In the genomic region with DNA sequence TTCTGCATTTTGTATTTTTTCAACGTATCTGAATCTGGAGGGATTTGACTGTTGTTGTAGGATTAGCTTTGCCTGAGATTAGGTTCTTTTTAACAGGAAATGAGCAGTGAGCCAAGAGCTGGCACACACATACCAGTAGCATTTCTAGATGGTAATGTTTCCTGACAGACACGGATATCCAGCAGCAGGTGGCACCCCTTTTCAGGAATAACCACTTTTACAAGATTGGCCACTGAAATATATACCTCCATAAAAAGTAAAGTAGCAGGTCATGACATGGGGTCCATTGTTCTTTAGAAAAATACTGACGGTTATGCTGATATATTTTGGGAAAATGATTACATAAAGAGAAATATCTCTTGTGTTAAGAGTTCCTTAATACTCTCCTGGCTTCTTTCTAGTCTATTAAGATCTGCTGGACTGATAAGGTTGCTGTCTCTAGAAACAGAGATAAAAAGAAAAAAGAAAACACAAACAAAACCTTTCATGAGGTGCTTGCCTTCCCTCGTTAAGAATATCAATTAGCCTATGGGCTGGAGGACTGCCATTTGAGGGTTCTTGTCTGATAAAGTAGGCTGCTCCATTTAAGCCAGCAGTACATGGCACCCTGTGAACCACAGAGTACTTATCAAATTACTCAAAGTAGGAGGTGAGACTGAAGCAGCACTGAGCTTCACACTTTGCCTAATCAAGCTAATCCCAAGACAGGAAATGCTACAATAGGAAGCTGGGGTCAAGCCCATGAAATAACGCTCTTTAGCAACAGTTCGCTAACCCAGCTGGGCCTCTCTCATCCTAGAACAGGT, we compare ENCODE assay signal across 15 cellular contexts.
DNase-seq lines count a peak whose midpoint lies in the region; ATAC-seq and TF ChIP-seq lines count a peak whose summit lies in the region.
"Had no signal": no experiment of that assay in that cellular context is flagged by ENCODE, and none has a peak within 500 bp of the region (broad histone marks: within the 10 kb centered on the region; RNA-seq: fewer than 3 reads in every experiment).

No MANE protein-coding gene starts in this region.

- H3K9me2 ChIP-seq in SK-N-SH, result no peaks in the 10 kb centered on the region

- no peaks in the 10 kb centered on the region for H3K9me3 ChIP-seq in SK-N-SH
- no peaks in the 10 kb centered on the region for H3K9me3 ChIP-seq in aorta (ENCODE audit: control insufficient read depth, low read length)
- H3K9me3 ChIP-seq: sigmoid colon, SJSA1, thoracic aorta had no signal

- ATAC-seq in SK-N-SH treated with all-trans-retinoic acid at 6 μM for 48 hours (no peak), aorta (ENCODE audit: low FRiP score) (no peak)

- no peak overlapping the region for H3K9ac ChIP-seq in SK-N-SH

- TF ChIP-seq CTCF in SK-N-SH (IDR thresholded peaks at IDR 0.05), result peak; percentile 15; the same call in 1 of the 2 replicates

- H3K4me3 ChIP-seq in SK-N-SH (ENCODE audit: low read depth in 2 of 2, low read length in 1 of 2) (no peak overlapping the region), aorta (ENCODE audit: low read length in 2 of 2) (no peak overlapping the region)
- H3K4me3 ChIP-seq: cardiac muscle cell, sigmoid colon, SJSA1, thoracic aorta had no signal

- TF ChIP-seq RAD21 in SK-N-SH (IDR thresholded peaks at IDR 0.05; ENCODE audit: low read length), result no peak

- POLR2A ChIA-PET in SK-N-SH (lab: Yijun Ruan, JAX), result no interaction called here

- H3K4me1 ChIP-seq in SK-N-SH (ENCODE audit: control insufficient read depth in 1 of 2, insufficient read depth in 2 of 2, low read depth in 1 of 2, low read length in 1 of 2), result peaks cover 0 to 15% of the 10 kb centered on the region in 2 experiments; a peak in 2 of 4 replicates
- H3K4me1 ChIP-seq in aorta (ENCODE audit: control insufficient read depth in 1 of 2, insufficient read depth in 2 of 2, low read length in 2 of 2), result peaks cover 0 to 10% of the 10 kb centered on the region in 2 donors

- peaks cover 18% of the 10 kb centered on the region for H3F3A ChIP-seq in SK-N-SH (replicated peaks; ENCODE audit: insufficient read depth)

- H4K20me1 ChIP-seq in SK-N-SH (ENCODE audit: insufficient read depth), result no peaks in the 10 kb centered on the region

- TF ChIP-seq EP300 in SK-N-SH (IDR thresholded peaks at IDR 0.05; ENCODE audit: borderline replicate concordance in 1 of 2, low read depth in 1 of 2, low read length in 1 of 2), result no peak

- H2AFZ ChIP-seq in SK-N-SH (ENCODE audit: low read depth), result no peak overlapping the region

- H3K36me3 ChIP-seq in SK-N-SH (replicated peaks in 1 of 2; ENCODE audit: control insufficient read depth in 1 of 2, insufficient read depth in 2 of 2, low read length in 1 of 2), result peaks cover 0 to 4% of the 10 kb centered on the region in 2 experiments
- H3K36me3 ChIP-seq in aorta (ENCODE audit: control insufficient read depth in 1 of 2, insufficient read depth in 2 of 2, low read length in 1 of 2), result peaks cover 2 to 3% of the 10 kb centered on the region in 2 donors
- H3K36me3 ChIP-seq: cardiac muscle cell, SJSA1, thoracic aorta had no signal

- intact Hi-C loops in aorta (cut with DNase I) (no loop called here), cardiac septum (cut with DNase I) (no loop called here)

- no peak overlapping the region for H3K27ac ChIP-seq in SK-N-SH (ENCODE audit: low read depth in 2 of 2, low read length in 1 of 2)
- peak overlapping the region; percentile 51 to 62 for H3K27ac ChIP-seq in aorta (ENCODE audit: low read depth in 1 of 2, low read length in 2 of 2)
- H3K27ac ChIP-seq: cardiac muscle cell, sigmoid colon, SJSA1 had no signal

- CTCF ChIA-PET in SK-N-SH (lab: Yijun Ruan, JAX), result no interaction called here

- H3K27me3 ChIP-seq in SK-N-SH (ENCODE audit: insufficient read depth), result no peaks in the 10 kb centered on the region
- no peaks in the 10 kb centered on the region for H3K27me3 ChIP-seq in aorta (ENCODE audit: control insufficient read depth in 1 of 2, insufficient read depth in 2 of 2, low read length in 1 of 2)
- H3K27me3 ChIP-seq: cardiac muscle cell, sigmoid colon, SJSA1 had no signal

- 17% methylated on average over 6 of the region's 6 CpGs for WGBS in SK-N-SH (ENCODE audit: low lambda C conversion rate)
- 35 to 37% methylated on average over 6 of the region's 6 CpGs for WGBS in aorta, 2 donors

- H3K79me2 ChIP-seq in SK-N-SH (ENCODE audit: insufficient read depth), result no peaks in the 10 kb centered on the region

- H3K4me2 ChIP-seq in SK-N-SH, result no peak overlapping the region

- DNase-seq in SK-N-SH (no peak), NCI-H226 (peak; percentile 35), cerebellum (ENCODE audit: low spot score) (peak; percentile 82), aorta (no peak), hypothalamus (lab: John Stamatoyannopoulos, UW) (no peak), NCI-H2227 treated with DMSO at 0.1 percent for 48 hours (lab: John Stamatoyannopoulos, UW) (no peak), cardiac septum (ENCODE audit: low spot score) (no peak)
- DNase-seq: activated gamma-delta T cell treated with Interleukin-2 at 50 U/mL for 16 hours, DND-41, immature natural killer cell, sigmoid colon had no signal

TF ChIP-seq in SK-N-SH, 30 proteins besides CTCF, POLR2A, EP300 and RAD21:
- TF ChIP-seq, protein P1, sequence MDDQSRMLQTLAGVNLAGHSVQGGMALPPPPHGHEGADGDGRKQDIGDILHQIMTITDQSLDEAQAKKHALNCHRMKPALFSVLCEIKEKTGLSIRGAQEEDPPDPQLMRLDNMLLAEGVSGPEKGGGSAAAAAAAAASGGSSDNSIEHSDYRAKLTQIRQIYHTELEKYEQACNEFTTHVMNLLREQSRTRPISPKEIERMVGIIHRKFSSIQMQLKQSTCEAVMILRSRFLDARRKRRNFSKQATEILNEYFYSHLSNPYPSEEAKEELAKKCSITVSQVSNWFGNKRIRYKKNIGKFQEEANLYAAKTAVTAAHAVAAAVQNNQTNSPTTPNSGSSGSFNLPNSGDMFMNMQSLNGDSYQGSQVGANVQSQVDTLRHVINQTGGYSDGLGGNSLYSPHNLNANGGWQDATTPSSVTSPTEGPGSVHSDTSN (IDR thresholded peaks at IDR 0.05), result peak; percentile 39; the same call in 1 of the 2 replicates
- TF ChIP-seq TEAD4 (IDR thresholded peaks at IDR 0.05; ENCODE audit: borderline replicate concordance, insufficient read depth) (no peak), CHD2 (IDR thresholded peaks at IDR 0.05; ENCODE audit: low read length, partially characterized antibody) (no peak)

TF ChIP-seq in SK-N-SH treated with all-trans-retinoic acid at 6 μM for 48 hours, 23 proteins besides CTCF, POLR2A, EP300 and RAD21:
- TF ChIP-seq GLIS3 (CRISPR knock-in tag; IDR thresholded peaks at IDR 0.05) (no peak), ZFP30 (CRISPR knock-in tag; IDR thresholded peaks at IDR 0.05) (no peak), ZNF565 (CRISPR knock-in tag; conservative IDR thresholded peaks at IDR 0.05; ENCODE audit: low read depth) (no peak), TOX (CRISPR knock-in tag; IDR thresholded peaks at IDR 0.05; ENCODE audit: borderline replicate concordance) (no peak), ESRRG (CRISPR knock-in tag; IDR thresholded peaks at IDR 0.05) (no peak), PPARA (CRISPR knock-in tag; IDR thresholded peaks at IDR 0.05; ENCODE audit: borderline replicate concordance) (no peak), ZNF70 (CRISPR knock-in tag; IDR thresholded peaks at IDR 0.05) (no peak), SNAI2 (CRISPR knock-in tag; IDR thresholded peaks at IDR 0.05) (no peak), ZFP3 (CRISPR knock-in tag; IDR thresholded peaks at IDR 0.05) (no peak), ZC3H10 (CRISPR knock-in tag; IDR thresholded peaks at IDR 0.05) (no peak), RARB (CRISPR knock-in tag; IDR thresholded peaks at IDR 0.05) (no peak), OSR1 (CRISPR knock-in tag; IDR thresholded peaks at IDR 0.05) (no peak)
- TF ChIP-seq, protein P2, sequence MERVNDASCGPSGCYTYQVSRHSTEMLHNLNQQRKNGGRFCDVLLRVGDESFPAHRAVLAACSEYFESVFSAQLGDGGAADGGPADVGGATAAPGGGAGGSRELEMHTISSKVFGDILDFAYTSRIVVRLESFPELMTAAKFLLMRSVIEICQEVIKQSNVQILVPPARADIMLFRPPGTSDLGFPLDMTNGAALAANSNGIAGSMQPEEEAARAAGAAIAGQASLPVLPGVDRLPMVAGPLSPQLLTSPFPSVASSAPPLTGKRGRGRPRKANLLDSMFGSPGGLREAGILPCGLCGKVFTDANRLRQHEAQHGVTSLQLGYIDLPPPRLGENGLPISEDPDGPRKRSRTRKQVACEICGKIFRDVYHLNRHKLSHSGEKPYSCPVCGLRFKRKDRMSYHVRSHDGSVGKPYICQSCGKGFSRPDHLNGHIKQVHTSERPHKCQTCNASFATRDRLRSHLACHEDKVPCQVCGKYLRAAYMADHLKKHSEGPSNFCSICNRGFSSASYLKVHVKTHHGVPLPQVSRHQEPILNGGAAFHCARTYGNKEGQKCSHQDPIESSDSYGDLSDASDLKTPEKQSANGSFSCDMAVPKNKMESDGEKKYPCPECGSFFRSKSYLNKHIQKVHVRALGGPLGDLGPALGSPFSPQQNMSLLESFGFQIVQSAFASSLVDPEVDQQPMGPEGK (CRISPR knock-in tag; IDR thresholded peaks at IDR 0.05; ENCODE audit: borderline replicate concordance), result no peak
- TF ChIP-seq, protein P3, sequence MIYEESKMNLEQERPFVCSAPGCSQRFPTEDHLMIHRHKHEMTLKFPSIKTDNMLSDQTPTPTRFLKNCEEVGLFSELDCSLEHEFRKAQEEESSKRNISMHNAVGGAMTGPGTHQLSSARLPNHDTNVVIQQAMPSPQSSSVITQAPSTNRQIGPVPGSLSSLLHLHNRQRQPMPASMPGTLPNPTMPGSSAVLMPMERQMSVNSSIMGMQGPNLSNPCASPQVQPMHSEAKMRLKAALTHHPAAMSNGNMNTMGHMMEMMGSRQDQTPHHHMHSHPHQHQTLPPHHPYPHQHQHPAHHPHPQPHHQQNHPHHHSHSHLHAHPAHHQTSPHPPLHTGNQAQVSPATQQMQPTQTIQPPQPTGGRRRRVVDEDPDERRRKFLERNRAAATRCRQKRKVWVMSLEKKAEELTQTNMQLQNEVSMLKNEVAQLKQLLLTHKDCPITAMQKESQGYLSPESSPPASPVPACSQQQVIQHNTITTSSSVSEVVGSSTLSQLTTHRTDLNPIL (CRISPR knock-in tag; IDR thresholded peaks at IDR 0.05; ENCODE audit: low read depth), result no peak

Comparison
In these comparisons a context has a peak if more than half of its experiments do, and no peak if none do; other contexts are left out.
1. DNase-seq: peak in NCI-H226 (single experiment) and cerebellum (single experiment); none in SK-N-SH (single experiment), aorta (0 of 2), hypothalamus (0 of 51), NCI-H2227 treated with DMSO at 0.1 percent for 48 hours (single experiment) and cardiac septum (single experiment).
2. H3K27ac ChIP-seq: peak in aorta (2 of 2); none in SK-N-SH (0 of 2).